ENCODE assay signal across 8 cellular contexts in genomic region chr1:37358992-37359391, GRCh38.
"Had no signal": no experiment of that assay in that cellular context is flagged by ENCODE, and none has a peak within 500 bp of the region (broad histone marks: within the 10 kb centered on the region; RNA-seq: fewer than 3 reads in every experiment).

No MANE protein-coding gene starts in this region.

- ATAC-seq: HCT116, HepG2 had no signal

- H3K4me3 ChIP-seq: HAP-1 had no signal

- H3K27ac ChIP-seq: HL-60 had no signal

- H3K9me3 ChIP-seq: HAP-1 had no signal

- DNase-seq: GOT3, H7, HFFc6, KBM-7 had no signal

- H3K36me3 ChIP-seq: HAP-1 had no signal
